Comparison of ENCODE assay signal across 17 cellular contexts in the genomic region with DNA sequence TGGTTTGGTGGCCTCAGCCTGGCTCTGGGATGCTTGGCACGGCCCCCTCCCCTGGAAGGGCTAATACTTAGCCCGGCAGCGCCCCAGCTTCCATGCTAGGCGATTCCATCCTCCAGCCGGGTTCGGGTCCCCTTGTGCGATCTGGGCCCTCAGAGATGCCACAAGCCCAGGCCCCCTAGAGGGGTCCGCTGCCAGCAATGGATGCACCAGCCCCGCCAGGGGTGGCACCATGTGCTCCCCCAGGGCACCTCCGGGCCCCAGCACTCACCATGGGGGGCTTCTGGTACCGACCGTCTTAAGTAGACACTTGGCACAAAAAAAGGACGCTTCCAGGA.
DNase-seq lines count a peak whose midpoint lies in the region; ATAC-seq, FAIRE-seq and TF ChIP-seq lines count a peak whose summit lies in the region.
"Had no signal": no experiment of that assay in that cellular context is flagged by ENCODE, and none has a peak within 500 bp of the region (broad histone marks: within the 10 kb centered on the region; RNA-seq: fewer than 3 reads in every experiment).

No MANE protein-coding gene starts in this region.

- TF ChIP-seq EP300 in HepG2 (IDR thresholded peaks at IDR 0.05; ENCODE audit: low read depth in 2 of 2, low read length in 2 of 2): no peak
- no peak for TF ChIP-seq EP300 in HepG2 (CRISPR knock-in tag; IDR thresholded peaks at IDR 0.05; ENCODE audit: borderline replicate concordance)

- POLR2A ChIA-PET in HepG2 (lab: Yijun Ruan, JAX): interaction anchor here (3.0 kb wide), 1 partner anchor 9 kb away, joined by 24 read pairs; no protein-coding TSS in a partner anchor

- no peak for ATAC-seq in HepG2
- no peak for ATAC-seq in right lobe of liver
- no peak for ATAC-seq in HG02884 (IDR thresholded peaks at IDR 0.05; ENCODE audit: unreplicated experiment)

- no peak overlapping the region for H2AFZ ChIP-seq in HepG2 (ENCODE audit: low read length)
- H2AFZ ChIP-seq: GM23338 had no signal

- TF ChIP-seq POLR2A in HepG2 (IDR thresholded peaks at IDR 0.05; ENCODE audit: insufficient read depth in 1 of 2, low read depth in 2 of 2, low read length in 2 of 2) (no peak), right lobe of liver (IDR thresholded peaks at IDR 0.05) (no peak), lower leg skin (IDR thresholded peaks at IDR 0.05) (no peak)

- no peak overlapping the region for H3K4me3 Mint-ChIP-seq in chondrocyte (ENCODE audit: unreplicated experiment)
- no peak overlapping the region for H3K4me3 Mint-ChIP-seq in endodermal cell
- H3K4me3 Mint-ChIP-seq: GM23338, HFFc6 had no signal

- no peak overlapping the region for H3K27ac ChIP-seq in HepG2 (ENCODE audit: extremely low read length, insufficient read depth, low read length)
- H3K27ac ChIP-seq in right lobe of liver: no peak overlapping the region
- H3K27ac ChIP-seq in endodermal cell (ENCODE audit: low read depth, low read length): no peak overlapping the region

- H3K9ac ChIP-seq in HepG2 (ENCODE audit: insufficient read depth, low read depth, low read length): no peak overlapping the region
- no peak overlapping the region for H3K9ac ChIP-seq in endodermal cell (ENCODE audit: extremely low read depth, low read length, poor library complexity, severe bottlenecking)

- FAIRE-seq in HepG2 (lab: Jason Lieb, UNC): no peak
- FAIRE-seq: D721Med, G401.6, H54 had no signal

- CTCF ChIA-PET in HepG2 (lab: Yijun Ruan, JAX; ENCODE audit: low intra/inter-chr PET ratio, low total read pairs): no interaction called here

- no peaks in the 10 kb centered on the region for H3K9me3 ChIP-seq in HepG2 (ENCODE audit: low read length)
- no peaks in the 10 kb centered on the region for H3K9me3 ChIP-seq in right lobe of liver
- no peaks in the 10 kb centered on the region for H3K9me3 ChIP-seq in endodermal cell (ENCODE audit: control insufficient read depth, low read length)
- H3K9me3 ChIP-seq: Caco-2 had no signal

- H3K79me2 ChIP-seq in HepG2 (ENCODE audit: insufficient read depth, low read length): no peaks in the 10 kb centered on the region

- 89% methylated on average over 6 of the region's 13 CpGs for WGBS in HepG2 (ENCODE audit: low lambda C conversion rate)
- 30% methylated on average over 2 of the region's 13 CpGs for WGBS in right lobe of liver (ENCODE audit: insufficient coverage, low coverage, low lambda C conversion rate, missing lambda C conversion rate)
- WGBS in lower leg skin, 2 donors: 73 to 87% methylated on average over 13 of the region's 13 CpGs
- 88 to 100% methylated on average over 5 to 13 of the region's 13 CpGs for WGBS in endodermal cell (ENCODE audit: insufficient coverage in 1 of 2, insufficient read length in 1 of 2), 2 experiments

- H3K9me3 Mint-ChIP-seq in chondrocyte (ENCODE audit: low read depth): no peaks in the 10 kb centered on the region
- no peaks in the 10 kb centered on the region for H3K9me3 Mint-ChIP-seq in endodermal cell
- H3K9me3 Mint-ChIP-seq: CD4-positive, CD25-positive, alpha-beta regulatory T cell; GM23338; HFFc6 had no signal

- TF ChIP-seq RAD21 in HepG2 (CRISPR knock-in tag; IDR thresholded peaks at IDR 0.05): no peak

- DNase-seq in HepG2 (ENCODE audit: low spot score) (no peak), right lobe of liver (no peak), chondrocyte (ENCODE audit: low spot score) (peak; percentile 89), posterior vena cava (ENCODE audit: low spot score) (peak; percentile 43), lower leg skin (ENCODE audit: low spot score in 2 of 2) (no peak), endodermal cell (no peak), NCI-H2171 treated with DMSO at 0.1 percent for 48 hours (lab: John Stamatoyannopoulos, UW) (no peak)
- DNase-seq: 8988T; C1 segment of cervical spinal cord; Caco-2; CD4-positive, CD25-positive, alpha-beta regulatory T cell; HFFc6 had no signal

- H3K4me2 ChIP-seq in HepG2 (ENCODE audit: low read depth, low read length): no peak overlapping the region
- H3K4me2 ChIP-seq: GM23338 had no signal

- H3K4me3 ChIP-seq in HepG2 (replicated peaks in 1 of 3; ENCODE audit: insufficient read depth in 1 of 3, low read depth in 2 of 3, low read length in 3 of 3): no peak overlapping the region
- H3K4me3 ChIP-seq in right lobe of liver: no peak overlapping the region
- no peak overlapping the region for H3K4me3 ChIP-seq in lower leg skin (ENCODE audit: low read depth, poor library complexity, severe bottlenecking)
- H3K4me3 ChIP-seq in endodermal cell (ENCODE audit: low read length): no peak overlapping the region
- H3K4me3 ChIP-seq: GM23338 had no signal

- no peaks in the 10 kb centered on the region for H3K4me1 Mint-ChIP-seq in chondrocyte (ENCODE audit: low read depth)
- no peaks in the 10 kb centered on the region for H3K4me1 Mint-ChIP-seq in endodermal cell

- H3K36me3 ChIP-seq in HepG2 (replicated peaks in 1 of 2; ENCODE audit: control insufficient read depth in 1 of 2, insufficient read depth in 2 of 2, low read length in 2 of 2) (no peaks in the 10 kb centered on the region), right lobe of liver (no peaks in the 10 kb centered on the region), endodermal cell (ENCODE audit: control insufficient read depth, insufficient read depth, low read length) (no peaks in the 10 kb centered on the region)

- no peaks in the 10 kb centered on the region for H4K20me1 ChIP-seq in HepG2 (ENCODE audit: insufficient read depth, low read length)

- no peaks in the 10 kb centered on the region for H3K27me3 Mint-ChIP-seq in chondrocyte (ENCODE audit: low read depth)
- peaks cover 2% of the 10 kb centered on the region for H3K27me3 Mint-ChIP-seq in endodermal cell (ENCODE audit: insufficient read depth)

- intact Hi-C loops in HepG2 (cut with micrococcal nuclease; ENCODE audit: unreplicated experiment): no loop called here
- intact Hi-C loops in right lobe of liver (cut with DNase I): no loop called here
- intact Hi-C loops in posterior vena cava (cut with DNase I): no loop called here
- intact Hi-C loops in lower leg skin (cut with DNase I; ENCODE audit: low total_unique reads): no loop called here

- TF ChIP-seq CTCF in HepG2 (CRISPR knock-in tag; IDR thresholded peaks at IDR 0.05): no peak
- no peak for TF ChIP-seq CTCF in right lobe of liver (IDR thresholded peaks at IDR 0.05)
- TF ChIP-seq CTCF in chondrocyte (IDR thresholded peaks at IDR 0.05): no peak
- no peak for TF ChIP-seq CTCF in lower leg skin (IDR thresholded peaks at IDR 0.05)
- no peak for TF ChIP-seq CTCF in endodermal cell (conservative IDR thresholded peaks at IDR 0.05)

- H3K4me1 ChIP-seq in HepG2 (ENCODE audit: insufficient read depth, low read length) (peaks cover 56% of the 10 kb centered on the region), right lobe of liver (peaks cover 0 to 9% (median 3%) of the 10 kb centered on the region in 4 donors), endodermal cell (ENCODE audit: control insufficient read depth, insufficient read depth, low read length) (no peaks in the 10 kb centered on the region)
- H3K4me1 ChIP-seq: Caco-2 had no signal

- H3K27me3 ChIP-seq in HepG2 (ENCODE audit: control insufficient read depth in 1 of 2, insufficient read depth in 2 of 2, low read length in 2 of 2) (no peaks in the 10 kb centered on the region), right lobe of liver (no peaks in the 10 kb centered on the region), endodermal cell (ENCODE audit: control insufficient read depth, insufficient read depth, low read length, poor library complexity, severe bottlenecking) (no peaks in the 10 kb centered on the region)

- H3K27ac Mint-ChIP-seq in chondrocyte (ENCODE audit: unreplicated experiment): no peak overlapping the region
- no peak overlapping the region for H3K27ac Mint-ChIP-seq in endodermal cell
- H3K27ac Mint-ChIP-seq: CD4-positive, CD25-positive, alpha-beta regulatory T cell; GM23338; HFFc6 had no signal

- no TSS peak for BruUV-seq in HepG2 (replicated peaks; lab: Mats Ljungman, UMichigan)

- in situ Hi-C loops in HepG2 (cut with HindIII; ENCODE audit: extremely low pct_ligation_motif_present, low pct_unique_long_range_greater_than_20kb): no loop called here

- H3K36me3 Mint-ChIP-seq in chondrocyte (ENCODE audit: low read depth) (no peaks in the 10 kb centered on the region), endodermal cell (ENCODE audit: low read depth) (no peaks in the 10 kb centered on the region)
- H3K36me3 Mint-ChIP-seq: CD4-positive, CD25-positive, alpha-beta regulatory T cell had no signal

TF ChIP-seq in HepG2, 621 proteins besides CTCF, POLR2A, EP300 and RAD21:
- 0 out of 2 replicates have a peak, but pooled peaks have one; percentile 44 for TF ChIP-seq HNRNPL (IDR thresholded peaks at IDR 0.05; ENCODE audit: low read depth, low read length)
- 0 out of 2 replicates have a peak, but pooled peaks have one; percentile 15 for TF ChIP-seq ZNF350 (CRISPR knock-in tag; IDR thresholded peaks at IDR 0.05; ENCODE audit: borderline replicate concordance, low read depth)
- TF ChIP-seq AGO2 (optimal IDR thresholded peaks at IDR 0.05; ENCODE audit: low read depth, low read length): peak; percentile 50
- TF ChIP-seq SKI (IDR thresholded peaks at IDR 0.05; ENCODE audit: partially characterized antibody): no peak
- TF ChIP-seq ZNF468 (CRISPR knock-in tag; IDR thresholded peaks at IDR 0.05): no peak

Comparison
In these comparisons a context has a peak if more than half of its experiments do, and no peak if none do; other contexts are left out.
1. DNase-seq: peak in chondrocyte (single experiment) and posterior vena cava (single experiment); none in HepG2 (single experiment), right lobe of liver (0 of 3), lower leg skin (0 of 2), endodermal cell (single experiment) and NCI-H2171 treated with DMSO at 0.1 percent for 48 hours (single experiment).